Comparison of ENCODE assay signal across 3 cellular contexts in the genomic region with DNA sequence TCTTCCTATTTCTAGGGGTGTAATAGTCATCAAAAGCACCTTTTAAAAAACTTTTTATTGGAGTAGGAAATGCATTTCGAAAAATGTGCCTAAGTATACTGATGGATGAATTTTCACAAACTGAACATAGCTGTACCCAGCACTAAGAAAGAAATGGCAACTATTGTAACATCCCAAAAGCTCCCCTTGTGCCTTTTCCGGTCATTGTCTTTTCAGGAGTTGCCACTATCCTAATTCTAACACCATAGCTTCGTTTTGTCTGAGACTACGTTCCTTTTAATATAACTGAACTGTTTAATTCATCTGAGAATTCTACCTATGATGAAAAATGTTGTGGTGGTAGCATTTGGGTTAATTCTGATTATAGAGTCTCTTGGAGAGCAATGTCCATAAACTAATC.
TF ChIP-seq lines count a peak whose summit lies in the region.

No MANE protein-coding gene starts in this region.

TF ChIP-seq in SK-N-SH, 30 proteins besides CTCF, POLR2A, EP300 and RAD21:
- no peak for TF ChIP-seq RCOR1 (IDR thresholded peaks at IDR 0.05; ENCODE audit: low read length)
- TF ChIP-seq ELF1 (IDR thresholded peaks at IDR 0.05) = no peak
- TF ChIP-seq CHD2 (IDR thresholded peaks at IDR 0.05; ENCODE audit: low read length, partially characterized antibody) = no peak
TF ChIP-seq in SK-N-SH: peak in this region for 0.

TF ChIP-seq in SK-N-SH treated with all-trans-retinoic acid at 6 μM for 48 hours, 23 proteins besides CTCF, POLR2A, EP300 and RAD21:
- TF ChIP-seq ESRRG (CRISPR knock-in tag; IDR thresholded peaks at IDR 0.05) (no peak), TCF4 (CRISPR knock-in tag; IDR thresholded peaks at IDR 0.05; ENCODE audit: borderline replicate concordance) (no peak), CSDC2 (CRISPR knock-in tag; IDR thresholded peaks at IDR 0.05) (no peak), OSR1 (CRISPR knock-in tag; IDR thresholded peaks at IDR 0.05) (no peak)

TF ChIP-seq in H1, 55 proteins besides CTCF, POLR2A, EP300 and RAD21:
- TF ChIP-seq JUN (IDR thresholded peaks at IDR 0.05; ENCODE audit: low read depth, low read length) (no peak), ASH2L (IDR thresholded peaks at IDR 0.05; ENCODE audit: low read length) (no peak), RNF2 (IDR thresholded peaks at IDR 0.05; ENCODE audit: borderline replicate concordance, low read depth, low read length, missing control alignments, poor library complexity, severe bottlenecking) (no peak), GABPA (IDR thresholded peaks at IDR 0.05; ENCODE audit: borderline replicate concordance, insufficient read depth, low read length) (no peak), TEAD4 (IDR thresholded peaks at IDR 0.05; ENCODE audit: low read depth, low read length) (no peak), EZH2 (IDR thresholded peaks at IDR 0.05; ENCODE audit: low read depth, low read length, severe bottlenecking) (no peak), BACH1 (IDR thresholded peaks at IDR 0.05; ENCODE audit: low read length) (no peak), FOSL1 (IDR thresholded peaks at IDR 0.05; ENCODE audit: insufficient read depth, low read depth, low read length) (no peak), CBX8 (IDR thresholded peaks at IDR 0.05; ENCODE audit: borderline replicate concordance, low read depth, low read length) (no peak), YY1 (IDR thresholded peaks at IDR 0.05; ENCODE audit: low read depth, low read length) (no peak), SP1 (IDR thresholded peaks at IDR 0.05; ENCODE audit: low read depth, low read length) (no peak), SRF (IDR thresholded peaks at IDR 0.05; ENCODE audit: low read depth, low read length) (no peak), SIX5 (IDR thresholded peaks at IDR 0.05; ENCODE audit: low read depth, low read length) (no peak), POU5F1 (IDR thresholded peaks at IDR 0.05; ENCODE audit: low read depth, low read length) (no peak), CEBPB (IDR thresholded peaks at IDR 0.05; ENCODE audit: low read depth, low read length) (no peak), PHF8 (conservative IDR thresholded peaks at IDR 0.05; ENCODE audit: low read depth, low read length) (no peak), SP2 (IDR thresholded peaks at IDR 0.05; ENCODE audit: low read length) (no peak)
- TF ChIP-seq, protein P1, sequence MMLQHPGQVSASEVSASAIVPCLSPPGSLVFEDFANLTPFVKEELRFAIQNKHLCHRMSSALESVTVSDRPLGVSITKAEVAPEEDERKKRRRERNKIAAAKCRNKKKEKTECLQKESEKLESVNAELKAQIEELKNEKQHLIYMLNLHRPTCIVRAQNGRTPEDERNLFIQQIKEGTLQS (IDR thresholded peaks at IDR 0.05; ENCODE audit: insufficient read depth, low read depth, low read length) = no peak
